In the genomic region with DNA sequence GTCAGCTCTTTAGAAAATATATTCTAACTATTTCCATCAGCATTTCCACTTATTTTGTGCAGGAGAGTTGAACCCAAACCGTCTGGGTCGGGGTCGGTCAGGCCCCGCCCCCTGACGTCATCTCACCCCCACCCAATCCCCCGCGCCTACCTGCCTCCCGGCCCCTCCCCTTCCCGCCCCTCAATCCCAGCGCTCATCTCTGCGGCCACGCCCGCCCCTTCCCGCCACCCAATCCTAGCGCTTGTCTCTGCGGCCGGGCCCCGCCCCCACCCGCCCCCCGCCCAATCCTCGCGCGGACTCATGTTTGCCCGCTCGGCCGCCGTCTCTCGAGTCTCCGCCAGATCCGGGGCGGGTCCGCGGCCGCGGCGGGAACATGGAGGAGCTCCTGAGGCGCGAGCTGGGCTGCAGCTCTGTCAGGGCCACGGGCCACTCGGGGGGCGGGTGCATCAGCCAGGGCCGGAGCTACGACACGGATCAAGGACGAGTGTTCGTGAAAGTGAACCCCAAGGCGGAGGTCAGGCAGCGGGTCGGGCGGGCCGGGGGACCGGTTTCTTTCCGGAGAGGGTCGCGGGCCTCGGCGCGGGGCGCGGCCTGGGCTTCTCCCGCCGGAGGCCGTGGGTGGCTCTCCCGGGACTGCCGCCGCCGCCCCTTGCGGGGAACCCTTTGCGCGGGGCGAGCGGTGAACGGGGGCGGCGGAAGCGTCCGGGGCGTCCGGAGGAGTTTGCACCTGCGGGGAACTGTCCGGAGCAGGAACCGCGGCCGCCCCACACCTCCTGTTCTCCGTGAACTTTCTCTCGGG, we compare ENCODE assay signal across 8 cellular contexts. TPM values are rescaled to one million over a fixed set of nuclear protein-coding genes. Genes with fewer than 3 reads are reported as not detected.
DNase-seq lines count a peak whose midpoint lies in the region; ATAC-seq and TF ChIP-seq lines count a peak whose summit lies in the region.

A gene with protein sequence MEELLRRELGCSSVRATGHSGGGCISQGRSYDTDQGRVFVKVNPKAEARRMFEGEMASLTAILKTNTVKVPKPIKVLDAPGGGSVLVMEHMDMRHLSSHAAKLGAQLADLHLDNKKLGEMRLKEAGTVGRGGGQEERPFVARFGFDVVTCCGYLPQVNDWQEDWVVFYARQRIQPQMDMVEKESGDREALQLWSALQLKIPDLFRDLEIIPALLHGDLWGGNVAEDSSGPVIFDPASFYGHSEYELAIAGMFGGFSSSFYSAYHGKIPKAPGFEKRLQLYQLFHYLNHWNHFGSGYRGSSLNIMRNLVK (plus strand): TSS at position 324 of the 799 bp plus-strand sequence. CDS start 50 bp downstream, at position 374.

- H3K4me3 ChIP-seq in LNCaP clone FGC (ENCODE audit: low read depth, low read length), result peak within 1 kb of the TSS; percentile 76
- H3K4me3 ChIP-seq in naive thymus-derived CD4-positive, alpha-beta T cell (ENCODE audit: low read length), result peak within 1 kb of the TSS; percentile 83

- no peak for TF ChIP-seq CTCF in LNCaP clone FGC (IDR thresholded peaks at IDR 0.05; ENCODE audit: control insufficient read depth, extremely low read depth, insufficient read depth)
- TF ChIP-seq CTCF in RWPE1 (conservative IDR thresholded peaks at IDR 0.05; ENCODE audit: low read depth), result no peak

- CTCF ChIA-PET in RWPE1 (lab: Yijun Ruan, JAX), result interaction anchor here (1.2 kb wide), 1 partner anchor 38 kb away, joined by 3 read pairs; no protein-coding TSS in a partner anchor
- CTCF ChIA-PET in naive thymus-derived CD4-positive, alpha-beta T cell (lab: Charles Lee), result interaction anchor here (1.1 kb wide), 1 partner anchor 147 kb away, joined by 4 read pairs; no protein-coding TSS in a partner anchor

- peak; percentile 98 for DNase-seq in DMS 273 (lab: John Stamatoyannopoulos, UW; ENCODE audit: unreplicated experiment)
- DNase-seq in LNCaP clone FGC (ENCODE audit: low read depth), result peak; percentile 73
- peak; percentile 100 for DNase-seq in RWPE1 (ENCODE audit: low spot score)
- DNase-seq in activated T-helper 1 cell treated with anti-CD3 and anti-CD28 coated beads, Interleukin-2, amount 50 U/mL, for 16 hours (ENCODE audit: low read depth in 1 of 2, low spot score in 1 of 2), result peak; percentile 68 to 79
- DNase-seq in fibroblast of gingiva (ENCODE audit: low read depth), result peak; percentile 86
- DNase-seq in naive thymus-derived CD4-positive, alpha-beta T cell, result peak; percentile 75 to 90 (median 86)
- peak; percentile 73 to 89 for DNase-seq in stimulated activated effector memory CD8-positive, alpha-beta T cell treated with anti-CD3 and anti-CD28 coated beads, Interleukin-12 subunit alpha, Interleukin-12 subunit beta, amount 100 ng/mL, for 72 hours (ENCODE audit: low spot score in 2 of 2)

- ATAC-seq in GM21737 (IDR thresholded peaks at IDR 0.05; ENCODE audit: unreplicated experiment), result peak; percentile 65
- ATAC-seq in naive thymus-derived CD4-positive, alpha-beta T cell, result peak; percentile 98
- ATAC-seq in stimulated activated effector memory CD8-positive, alpha-beta T cell treated with anti-CD3 and anti-CD28 coated beads, Interleukin-12 subunit alpha, Interleukin-12 subunit beta, amount 100 ng/mL, for 72 hours, result peak; percentile 91

- H3K27ac Mint-ChIP-seq in naive thymus-derived CD4-positive, alpha-beta T cell, result peak within 1 kb of the TSS; percentile 67 to 95 (median 89)
- H3K27ac Mint-ChIP-seq in stimulated activated effector memory CD8-positive, alpha-beta T cell treated with anti-CD3 and anti-CD28 coated beads, Interleukin-12 subunit alpha, Interleukin-12 subunit beta, amount 100 ng/mL, for 72 hours, result peak within 1 kb of the TSS; percentile 75

- intact Hi-C loops in naive thymus-derived CD4-positive, alpha-beta T cell (cut with micrococcal nuclease), result loop anchor here (1.0 to 2.0 kb wide), 8 partner anchors 18 to 334 kb away; a partner anchor contains a TSS

- H3K9me3 Mint-ChIP-seq in naive thymus-derived CD4-positive, alpha-beta T cell, result no peaks in the 10 kb centered on the region
- H3K9me3 Mint-ChIP-seq in stimulated activated effector memory CD8-positive, alpha-beta T cell treated with anti-CD3 and anti-CD28 coated beads, Interleukin-12 subunit alpha, Interleukin-12 subunit beta, amount 100 ng/mL, for 72 hours, result no peaks in the 10 kb centered on the region

- peaks cover 12 to 13% of the 10 kb centered on the region in 2 donors for H3K4me1 ChIP-seq in naive thymus-derived CD4-positive, alpha-beta T cell (ENCODE audit: control insufficient read depth in 2 of 2, insufficient read depth in 2 of 2, low read length in 2 of 2)

- peaks cover 0 to 8% (median 0%) of the 10 kb centered on the region in 5 donors for H3K36me3 Mint-ChIP-seq in naive thymus-derived CD4-positive, alpha-beta T cell
- peaks cover 40% of the 10 kb centered on the region for H3K36me3 Mint-ChIP-seq in stimulated activated effector memory CD8-positive, alpha-beta T cell treated with anti-CD3 and anti-CD28 coated beads, Interleukin-12 subunit alpha, Interleukin-12 subunit beta, amount 100 ng/mL, for 72 hours

- peaks cover 0 to 28% (median 0%) of the 10 kb centered on the region in 3 experiments for H3K36me3 ChIP-seq in naive thymus-derived CD4-positive, alpha-beta T cell (ENCODE audit: control insufficient read depth in 2 of 3, insufficient read depth in 3 of 3, low read length in 3 of 3)

- no peaks in the 10 kb centered on the region for H3K9me3 ChIP-seq in naive thymus-derived CD4-positive, alpha-beta T cell (ENCODE audit: control insufficient read depth in 2 of 3, low read length in 3 of 3)

- H3K4me3 Mint-ChIP-seq in naive thymus-derived CD4-positive, alpha-beta T cell, result peak within 1 kb of the TSS; percentile 85 to 98 (median 94)
- H3K4me3 Mint-ChIP-seq in stimulated activated effector memory CD8-positive, alpha-beta T cell treated with anti-CD3 and anti-CD28 coated beads, Interleukin-12 subunit alpha, Interleukin-12 subunit beta, amount 100 ng/mL, for 72 hours, result peak within 1 kb of the TSS; percentile 65

- no peaks in the 10 kb centered on the region for H3K27me3 ChIP-seq in naive thymus-derived CD4-positive, alpha-beta T cell (ENCODE audit: control insufficient read depth in 2 of 2, insufficient read depth in 2 of 2, low read length in 2 of 2)

- H3K27ac ChIP-seq in RWPE1, result peak within 1 kb of the TSS; percentile 84
- H3K27ac ChIP-seq in naive thymus-derived CD4-positive, alpha-beta T cell (ENCODE audit: low read depth, low read length), result peak within 1 kb of the TSS; percentile 85

- no peaks in the 10 kb centered on the region for H3K27me3 Mint-ChIP-seq in naive thymus-derived CD4-positive, alpha-beta T cell

- POLR2A ChIA-PET in RWPE1 (lab: Yijun Ruan, JAX; ENCODE audit: low non-redundant PET), result interaction anchor here (0.6 to 0.8 kb wide), 3 partner anchors 8 to 696 kb away, joined by 3 to 7 read pairs (median 3); a partner anchor contains a TSS
- POLR2A ChIA-PET in naive thymus-derived CD4-positive, alpha-beta T cell (lab: Charles Lee), result interaction anchor here (0.5 to 2.5 kb wide), 5 partner anchors 19 to 587 kb away, joined by 3 to 14 read pairs (median 5); a partner anchor contains a TSS

- H3K4me1 Mint-ChIP-seq in naive thymus-derived CD4-positive, alpha-beta T cell, result peaks cover 11 to 28% (median 17%) of the 10 kb centered on the region in 7 donors
- H3K4me1 Mint-ChIP-seq in stimulated activated effector memory CD8-positive, alpha-beta T cell treated with anti-CD3 and anti-CD28 coated beads, Interleukin-12 subunit alpha, Interleukin-12 subunit beta, amount 100 ng/mL, for 72 hours, result peaks cover 24% of the 10 kb centered on the region

RNA-seq across cellular contexts. Expression of the gene that starts here (rescaled TPM):
- 10 to 100 TPM; 29.9 to 38.7 (median 35.7) TPM for total RNA-seq in naive thymus-derived CD4-positive, alpha-beta T cell
- 10 to 100 TPM; 31.5 to 32.8 TPM for polyA plus RNA-seq in naive thymus-derived CD4-positive, alpha-beta T cell

Comparison
In these comparisons a context has a peak if more than half of its experiments do, and no peak if none do; other contexts are left out.
1. Peak in every context shown above with its lines: DNase-seq, ATAC-seq, H3K4me3 ChIP-seq and H3K27ac ChIP-seq.